18 cellular contexts compared by ENCODE assay signal in genomic region chr15:67899596-67900283, GRCh38. TPM values are rescaled to one million over a fixed set of nuclear protein-coding genes. Genes with fewer than 3 reads are reported as not detected.
"Had no signal": no experiment of that assay in that cellular context is flagged by ENCODE, and none has a peak within 500 bp of the region (broad histone marks: within the 10 kb centered on the region; RNA-seq: fewer than 3 reads in every experiment).

No MANE protein-coding gene starts in this region.

- H3K4me3 Mint-ChIP-seq: activated naive CD8-positive, alpha-beta T cell treated with anti-CD3 and anti-CD28 coated beads, Interleukin-2, amount 10 ng/mL, durations not matched to agents 7 days and 5 days; immature natural killer cell; T-helper 1 cell treated with Interleukin-12 subunit alpha and Interleukin-12 subunit beta and Interleukin-4 antibody, amounts not matched to agents 30 μg/mL and 1 μg/mL, for 36 hours had no signal

- DNase-seq: activated CD4-positive, CD25-positive, alpha-beta regulatory T cell; activated effector memory CD4-positive, alpha-beta T cell treated with Interleukin-2 at 50 U/mL for 16 hours; activated naive CD8-positive, alpha-beta T cell treated with anti-CD3 and anti-CD28 coated beads, Interleukin-2, amount 10 ng/mL, durations not matched to agents 7 days and 5 days; activated T-cell treated with anti-CD3 and anti-CD28 coated beads, Interleukin-2, amount 50 U/mL, for 1 hour; aorta; dorsolateral prefrontal cortex; esophagus squamous epithelium; foreskin fibroblast; glutamatergic neuron; immature natural killer cell; left lung; mesenchymal stem cell had no signal

- H3K4me3 ChIP-seq: dorsolateral prefrontal cortex, esophagus squamous epithelium, left lung, skin epidermis, tibial nerve had no signal

- H3K27ac Mint-ChIP-seq: activated naive CD8-positive, alpha-beta T cell treated with anti-CD3 and anti-CD28 coated beads, Interleukin-2, amount 10 ng/mL, durations not matched to agents 7 days and 5 days; immature natural killer cell; T-helper 1 cell treated with Interleukin-12 subunit alpha and Interleukin-12 subunit beta and Interleukin-4 antibody, amounts not matched to agents 30 μg/mL and 1 μg/mL, for 36 hours had no signal

- H3K9me3 Mint-ChIP-seq: activated naive CD8-positive, alpha-beta T cell treated with anti-CD3 and anti-CD28 coated beads, Interleukin-2, amount 10 ng/mL, durations not matched to agents 7 days and 5 days had no signal

- ATAC-seq: left lung had no signal

- H3K36me3 ChIP-seq: esophagus squamous epithelium, left lung, tibial nerve had no signal

- H3K4me1 Mint-ChIP-seq: activated naive CD8-positive, alpha-beta T cell treated with anti-CD3 and anti-CD28 coated beads, Interleukin-2, amount 10 ng/mL, durations not matched to agents 7 days and 5 days; immature natural killer cell had no signal

- H3K4me1 ChIP-seq: esophagus squamous epithelium, left lung, tibial nerve had no signal

- H3K36me3 Mint-ChIP-seq: activated naive CD8-positive, alpha-beta T cell treated with anti-CD3 and anti-CD28 coated beads, Interleukin-2, amount 10 ng/mL, durations not matched to agents 7 days and 5 days had no signal

- FAIRE-seq: bronchial epithelial cell had no signal

- H3K27ac ChIP-seq: dorsolateral prefrontal cortex, esophagus squamous epithelium, left lung, skin epidermis had no signal

- H3K27me3 ChIP-seq: dorsolateral prefrontal cortex, esophagus squamous epithelium, left lung, tibial nerve had no signal

RNA-seq across cellular contexts. Expression of gene RNU6-1, which starts 59.9 kb away (rescaled TPM):
- total RNA-seq: activated naive CD8-positive, alpha-beta T cell treated with anti-CD3 and anti-CD28 coated beads, Interleukin-2, amount 10 ng/mL, durations not matched to agents 7 days and 5 days; aorta; bronchial epithelial cell; chondrocyte; dorsolateral prefrontal cortex; esophagus squamous epithelium; left lung; subcutaneous adipose tissue; tibial nerve had no signal
- polyA plus RNA-seq: aorta, immature natural killer cell had no signal
